In the genomic region with DNA sequence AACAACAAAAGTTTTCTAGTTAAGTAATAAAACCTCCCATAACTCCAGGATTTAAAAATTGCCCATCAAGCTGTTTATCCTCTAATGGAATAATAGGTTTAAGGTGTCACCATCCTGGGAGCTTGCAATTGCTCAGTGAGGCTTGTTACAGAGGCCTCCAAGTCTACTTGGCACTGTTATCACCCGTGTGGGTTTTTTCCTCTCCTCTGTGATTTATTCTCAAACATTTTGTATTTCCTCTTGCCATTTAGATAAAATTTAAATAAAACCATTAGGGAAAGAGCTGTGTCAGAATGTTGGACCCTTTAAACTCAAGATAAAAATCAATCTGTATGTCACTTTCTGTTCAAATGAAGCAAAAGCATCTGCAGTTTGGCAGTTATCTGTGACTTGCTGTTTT, we compare ENCODE assay signal across 27 cellular contexts.
"Had no signal": no experiment of that assay in that cellular context is flagged by ENCODE, and none has a peak within 500 bp of the region (broad histone marks: within the 10 kb centered on the region; RNA-seq: fewer than 3 reads in every experiment).

No MANE protein-coding gene starts in this region.

- H3K4me3 ChIP-seq: colonic mucosa, heart left ventricle had no signal

- ATAC-seq: activated CD8-positive, alpha-beta T cell treated with anti-CD3 and anti-CD28 coated beads for 36 hours; activated T-cell treated with anti-CD3 and anti-CD28 coated beads, Interleukin-2, amount 50 U/mL, for 4 hours; activated T-helper 17 cell treated with anti-CD3 and anti-CD28 coated beads, Interleukin-2, amount 50 U/mL, for 72 hours; esophagus mucosa; heart left ventricle; WTC11 had no signal

- H3K27ac Mint-ChIP-seq: activated CD8-positive, alpha-beta T cell treated with anti-CD3 and anti-CD28 coated beads for 36 hours; activated naive CD8-positive, alpha-beta T cell; activated T-helper 17 cell treated with anti-CD3 and anti-CD28 coated beads, Interleukin-2, amount 50 U/mL, for 72 hours; endodermal cell had no signal

- H3K27me3 Mint-ChIP-seq: activated CD8-positive, alpha-beta T cell treated with anti-CD3 and anti-CD28 coated beads for 36 hours; activated naive CD8-positive, alpha-beta T cell; activated T-helper 17 cell treated with anti-CD3 and anti-CD28 coated beads, Interleukin-2, amount 50 U/mL, for 72 hours; central memory CD8-positive, alpha-beta T cell had no signal

- H3K4me1 ChIP-seq: colonic mucosa, heart left ventricle had no signal

- H3K36me3 ChIP-seq: brain microvascular endothelial cell, colonic mucosa, heart left ventricle had no signal

- DNase-seq: activated CD4-positive, alpha-beta T cell treated with anti-CD3 and anti-CD28 coated beads for 1 hour; activated CD4-positive, alpha-beta T cell treated with anti-CD3 and anti-CD28 coated beads for 48 hours; activated CD4-positive, alpha-beta T cell treated with anti-CD3 and anti-CD28 coated beads, Interleukin-2, amount 50 U/mL, for 1 hour; activated CD4-positive, alpha-beta T cell treated with anti-CD3 and anti-CD28 coated beads, Interleukin-2, amount 50 U/mL, for 48 hours; activated CD8-positive, alpha-beta memory T cell treated with anti-CD3 and anti-CD28 coated beads for 24 hours; activated CD8-positive, alpha-beta T cell treated with anti-CD3 and anti-CD28 coated beads for 36 hours; activated effector memory CD4-positive, alpha-beta T cell treated with Interleukin-2 at 50 U/mL for 16 hours; activated gamma-delta T cell treated with Interleukin-2 at 50 U/mL for 16 hours; activated naive CD4-positive, alpha-beta T cell treated with anti-CD3 and anti-CD28 coated beads, Interleukin-2, amount 50 U/mL, for 16 hours; activated naive CD4-positive, alpha-beta T cell treated with Interleukin-2 at 50 U/mL for 16 hours; activated T-cell treated with anti-CD3 and anti-CD28 coated beads, Interleukin-2, amount 50 U/mL, for 4 hours; amniotic stem cell; anterior cingulate cortex; brain microvascular endothelial cell; colonic mucosa; effector memory CD4-positive, alpha-beta T cell; foreskin fibroblast; glutamatergic neuron; heart left ventricle; T-helper 2 cell had no signal

- H3K27ac ChIP-seq: brain microvascular endothelial cell, colonic mucosa, heart left ventricle, VCaP had no signal

- H3K27me3 ChIP-seq: brain microvascular endothelial cell, colonic mucosa, heart left ventricle had no signal

- H3K4me3 Mint-ChIP-seq: activated CD8-positive, alpha-beta T cell treated with anti-CD3 and anti-CD28 coated beads for 36 hours; activated naive CD8-positive, alpha-beta T cell; activated T-cell treated with anti-CD3 and anti-CD28 coated beads, Interleukin-2, amount 50 U/mL, for 4 hours; activated T-helper 17 cell treated with anti-CD3 and anti-CD28 coated beads, Interleukin-2, amount 50 U/mL, for 72 hours; central memory CD8-positive, alpha-beta T cell; endodermal cell; WTC11 had no signal

- H3K4me1 Mint-ChIP-seq: activated T-helper 17 cell treated with anti-CD3 and anti-CD28 coated beads, Interleukin-2, amount 50 U/mL, for 72 hours; central memory CD8-positive, alpha-beta T cell had no signal

- H3K36me3 Mint-ChIP-seq: activated naive CD8-positive, alpha-beta T cell had no signal

- H3K9me3 ChIP-seq: colonic mucosa had no signal
